Comparison of ENCODE assay signal across 16 cellular contexts in the genomic region with DNA sequence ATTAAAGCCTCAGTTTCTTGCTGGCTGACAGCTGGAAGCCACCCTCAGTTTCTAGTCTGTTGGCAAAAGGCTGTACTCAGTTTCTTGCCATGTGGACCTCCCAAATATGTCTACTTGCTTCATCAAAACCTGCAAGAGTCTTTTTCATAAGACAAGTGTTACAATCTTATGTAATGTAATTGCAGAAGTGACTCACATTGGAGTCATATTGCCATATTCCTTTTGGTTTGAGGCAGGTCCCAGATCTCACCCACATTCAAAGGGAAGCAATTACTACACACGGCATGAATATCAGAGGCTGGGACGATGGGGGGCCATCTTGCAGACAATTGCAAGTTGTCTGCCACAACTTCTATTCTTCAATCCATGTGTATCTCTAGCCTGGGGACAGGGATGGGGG.
DNase-seq lines count a peak whose midpoint lies in the region; ATAC-seq and TF ChIP-seq lines count a peak whose summit lies in the region.
"Had no signal": no experiment of that assay in that cellular context is flagged by ENCODE, and none has a peak within 500 bp of the region (broad histone marks: within the 10 kb centered on the region; RNA-seq: fewer than 3 reads in every experiment).

No MANE protein-coding gene starts in this region.

- WGBS in spleen, 5 donors: 33 to 57% (median 48%) methylated on average over 2 of the region's 2 CpGs

- H3K9me3 ChIP-seq in PC-9 (ENCODE audit: insufficient read depth, low read depth): no peaks in the 10 kb centered on the region
- peaks cover 0 to 11% (median 3%) of the 10 kb centered on the region in 8 donors for H3K9me3 ChIP-seq in spleen
- H3K9me3 ChIP-seq: SJSA1 had no signal

- no peaks in the 10 kb centered on the region for H3K79me2 ChIP-seq in PC-9 (ENCODE audit: low read depth)

- no peaks in the 10 kb centered on the region for H3K36me3 ChIP-seq in PC-9 (ENCODE audit: low read depth)
- H3K36me3 ChIP-seq in spleen: no peaks in the 10 kb centered on the region
- H3K36me3 ChIP-seq: SJSA1 had no signal

- TF ChIP-seq CTCF in PC-9 (conservative IDR thresholded peaks at IDR 0.05): no peak
- TF ChIP-seq CTCF in spleen (IDR thresholded peaks at IDR 0.05 in 8 of 11, conservative IDR thresholded peaks at IDR 0.05 in 3 of 11): no peak

- no peak overlapping the region for H3K4me3 ChIP-seq in PC-9
- no peak overlapping the region for H3K4me3 ChIP-seq in spleen
- H3K4me3 ChIP-seq: A549, dorsolateral prefrontal cortex, lung, SJSA1 had no signal

- DNase-seq in SKM-1 (lab: John Stamatoyannopoulos, UW; ENCODE audit: unreplicated experiment) (peak; percentile 4), SKM-1 treated with dmso at 0.1 percent for 144 hours (lab: John Stamatoyannopoulos, UW; ENCODE audit: unreplicated experiment) (no peak), PC-9 (peak in 1 of 2 experiments; percentile 69), fibroblast of gingiva (ENCODE audit: low read depth) (peak; percentile 13), spleen (no peak), cerebellum (ENCODE audit: low spot score) (no peak)
- no peak for DNase-seq in activated T-cell treated with anti-CD3 and anti-CD28 coated beads, Interleukin-2, amount 50 U/mL, for 48 hours
- DNase-seq: activated CD4-positive, alpha-beta T cell treated with anti-CD3 and anti-CD28 coated beads, Interleukin-2, amount 50 U/mL, for 48 hours; foreskin melanocyte; NCI-H82; stimulated activated naive B cell treated with anti-CD40 and anti-IgM and Interleukin-4, amounts not matched to agents 10 μg/mL and 1 μg/mL and 100 μg/mL, for 72 hours had no signal

- 0 out of 2 replicates have a peak overlapping the region, but pooled peaks have one; percentile 11 for H3K4me2 ChIP-seq in PC-9
- H3K4me2 ChIP-seq: A549 had no signal

- H2AFZ ChIP-seq in PC-9: no peak overlapping the region

- H3K27me3 ChIP-seq in PC-9 (ENCODE audit: insufficient read depth, low read depth) (no peaks in the 10 kb centered on the region), spleen (replicated peaks in 1 of 7) (no peaks in the 10 kb centered on the region)
- H3K27me3 ChIP-seq: dorsolateral prefrontal cortex, SJSA1 had no signal

- POLR2A ChIA-PET in PC-9 (lab: Charles Lee; ENCODE audit: unreplicated experiment): no interaction called here

- BruUV-seq in PC-9 (replicated peaks; lab: Mats Ljungman, UMichigan): no TSS peak

- CTCF ChIA-PET in PC-9 (lab: Charles Lee): no interaction called here

- no peak for ATAC-seq in HG03432 (IDR thresholded peaks at IDR 0.05; ENCODE audit: unreplicated experiment)
- ATAC-seq: A549; stimulated activated naive B cell treated with anti-CD40 and anti-IgM and Interleukin-4, amounts not matched to agents 10 μg/mL and 1 μg/mL and 100 μg/mL, for 72 hours had no signal

- intact Hi-C loops in PC-9 (cut with micrococcal nuclease; ENCODE audit: unreplicated experiment) (no loop called here), spleen (cut with DNase I; ENCODE audit: low total_unique reads) (no loop called here)

- H4K20me1 ChIP-seq in PC-9 (ENCODE audit: insufficient read depth): no peaks in the 10 kb centered on the region

- H3F3A ChIP-seq in PC-9 (ENCODE audit: insufficient read depth, low read depth): peaks cover 6% of the 10 kb centered on the region; the same call in 1 of the 2 replicates

- H3K4me1 ChIP-seq in PC-9 (replicated peaks; ENCODE audit: insufficient read depth) (peaks cover 25% of the 10 kb centered on the region), spleen (no peaks in the 10 kb centered on the region)
- H3K4me1 ChIP-seq: A549, SJSA1 had no signal

- H3K9me2 ChIP-seq in PC-9 (ENCODE audit: insufficient read depth): no peaks in the 10 kb centered on the region

- TF ChIP-seq POLR2A in spleen (IDR thresholded peaks at IDR 0.05): no peak

- no peak overlapping the region for H3K27ac ChIP-seq in PC-9
- H3K27ac ChIP-seq in spleen: no peak overlapping the region
- H3K27ac ChIP-seq: A549, SJSA1 had no signal

Comparison
In these comparisons a context has a peak if more than half of its experiments do, and no peak if none do; other contexts are left out.
1. DNase-seq: peak in SKM-1 (single experiment) and fibroblast of gingiva (single experiment); none in SKM-1 treated with dmso at 0.1 percent for 144 hours (single experiment), spleen (single experiment), activated T-cell treated with anti-CD3 and anti-CD28 coated beads, Interleukin-2, amount 50 U/mL, for 48 hours (0 of 2) and cerebellum (single experiment).